Comparison of ENCODE assay signal across 1 cellular context in the genomic region with DNA sequence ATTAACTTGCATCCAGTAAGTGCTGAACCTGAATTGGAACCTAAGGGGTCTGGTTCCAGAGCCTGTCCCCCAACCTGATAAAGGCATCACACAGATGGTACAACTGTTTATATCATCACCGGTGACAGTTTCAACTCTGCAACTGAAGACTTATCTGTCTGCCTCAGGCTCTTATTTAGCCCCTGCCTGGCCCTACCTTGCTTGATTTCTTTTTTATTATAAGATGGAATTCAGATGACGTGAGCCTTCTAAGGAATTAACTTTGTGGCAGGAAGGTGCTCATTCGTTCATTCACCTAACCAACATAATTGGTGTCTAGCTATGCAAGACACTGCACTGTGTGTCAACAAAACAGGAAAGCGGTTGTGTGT.
TF ChIP-seq lines count a peak whose summit lies in the region.

No MANE protein-coding gene starts in this region.

TF ChIP-seq in K562, 482 proteins besides CTCF, POLR2A, EP300 and RAD21:
- TF ChIP-seq ZNF134 (CRISPR knock-in tag; conservative IDR thresholded peaks at IDR 0.05) (no peak), CBFA2T2 (conservative IDR thresholded peaks at IDR 0.05) (peak; percentile 28; the same call in 1 of the 2 replicates), CBFA2T3 (IDR thresholded peaks at IDR 0.05) (peak; percentile 50), HMG20B (CRISPR knock-in tag; IDR thresholded peaks at IDR 0.05) (no peak), PTBP1 (IDR thresholded peaks at IDR 0.05; ENCODE audit: low read depth, low read length) (no peak), MCM7 (IDR thresholded peaks at IDR 0.05) (no peak), ELF2 (CRISPR knock-in tag; IDR thresholded peaks at IDR 0.05) (no peak), POLR3G (IDR thresholded peaks at IDR 0.05; ENCODE audit: extremely low read depth, insufficient read length, insufficient replicate concordance) (no peak), RBM39 (optimal IDR thresholded peaks at IDR 0.05; ENCODE audit: low read depth, low read length) (no peak), SAP30 (IDR thresholded peaks at IDR 0.05; ENCODE audit: borderline replicate concordance, insufficient read depth, low read depth, low read length, poor library complexity, severe bottlenecking) (no peak), YBX1 (IDR thresholded peaks at IDR 0.05) (no peak), NCOR1 (IDR thresholded peaks at IDR 0.05) (peak; percentile 24; the same call in 1 of the 2 replicates), FOXM1 (IDR thresholded peaks at IDR 0.05; ENCODE audit: low read depth) (no peak), FOXM1 (CRISPR knock-in tag; IDR thresholded peaks at IDR 0.05; ENCODE audit: low read depth) (no peak), BACH1 (tag; IDR thresholded peaks at IDR 0.05) (peak; percentile 28; the same call in 1 of the 2 replicates), ARID1B (IDR thresholded peaks at IDR 0.05) (peak; percentile 22; the same call in 1 of the 2 replicates), MEF2A (IDR thresholded peaks at IDR 0.05; ENCODE audit: control insufficient read depth, low read depth, low read length) (no peak), EWSR1 (IDR thresholded peaks at IDR 0.05; ENCODE audit: borderline replicate concordance, low read depth, partially characterized antibody) (peak; percentile 46), ZNF274 (IDR thresholded peaks at IDR 0.05; ENCODE audit: borderline replicate concordance, low read depth, low read length) (no peak)
- TF ChIP-seq, protein P1, sequence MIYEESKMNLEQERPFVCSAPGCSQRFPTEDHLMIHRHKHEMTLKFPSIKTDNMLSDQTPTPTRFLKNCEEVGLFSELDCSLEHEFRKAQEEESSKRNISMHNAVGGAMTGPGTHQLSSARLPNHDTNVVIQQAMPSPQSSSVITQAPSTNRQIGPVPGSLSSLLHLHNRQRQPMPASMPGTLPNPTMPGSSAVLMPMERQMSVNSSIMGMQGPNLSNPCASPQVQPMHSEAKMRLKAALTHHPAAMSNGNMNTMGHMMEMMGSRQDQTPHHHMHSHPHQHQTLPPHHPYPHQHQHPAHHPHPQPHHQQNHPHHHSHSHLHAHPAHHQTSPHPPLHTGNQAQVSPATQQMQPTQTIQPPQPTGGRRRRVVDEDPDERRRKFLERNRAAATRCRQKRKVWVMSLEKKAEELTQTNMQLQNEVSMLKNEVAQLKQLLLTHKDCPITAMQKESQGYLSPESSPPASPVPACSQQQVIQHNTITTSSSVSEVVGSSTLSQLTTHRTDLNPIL (CRISPR knock-in tag; IDR thresholded peaks at IDR 0.05) = no peak
- TF ChIP-seq, protein P2, sequence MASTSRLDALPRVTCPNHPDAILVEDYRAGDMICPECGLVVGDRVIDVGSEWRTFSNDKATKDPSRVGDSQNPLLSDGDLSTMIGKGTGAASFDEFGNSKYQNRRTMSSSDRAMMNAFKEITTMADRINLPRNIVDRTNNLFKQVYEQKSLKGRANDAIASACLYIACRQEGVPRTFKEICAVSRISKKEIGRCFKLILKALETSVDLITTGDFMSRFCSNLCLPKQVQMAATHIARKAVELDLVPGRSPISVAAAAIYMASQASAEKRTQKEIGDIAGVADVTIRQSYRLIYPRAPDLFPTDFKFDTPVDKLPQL (IDR thresholded peaks at IDR 0.05; ENCODE audit: extremely low read depth, insufficient read length) = no peak
- TF ChIP-seq, protein P3, sequence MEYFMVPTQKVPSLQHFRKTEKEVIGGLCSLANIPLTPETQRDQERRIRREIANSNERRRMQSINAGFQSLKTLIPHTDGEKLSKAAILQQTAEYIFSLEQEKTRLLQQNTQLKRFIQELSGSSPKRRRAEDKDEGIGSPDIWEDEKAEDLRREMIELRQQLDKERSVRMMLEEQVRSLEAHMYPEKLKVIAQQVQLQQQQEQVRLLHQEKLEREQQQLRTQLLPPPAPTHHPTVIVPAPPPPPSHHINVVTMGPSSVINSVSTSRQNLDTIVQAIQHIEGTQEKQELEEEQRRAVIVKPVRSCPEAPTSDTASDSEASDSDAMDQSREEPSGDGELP (CRISPR knock-in tag; IDR thresholded peaks at IDR 0.05; ENCODE audit: borderline replicate concordance) = no peak
